21 cellular contexts compared by ENCODE assay signal in genomic region chrX:123331859-123332258, GRCh38.
"Had no signal": no experiment of that assay in that cellular context is flagged by ENCODE, and none has a peak within 500 bp of the region (broad histone marks: within the 10 kb centered on the region; RNA-seq: fewer than 3 reads in every experiment).

No MANE protein-coding gene starts in this region.

- H3K4me3 ChIP-seq: coronary artery, esophagus squamous epithelium, thoracic aorta, upper lobe of right lung had no signal

- DNase-seq: activated CD4-positive, alpha-beta T cell treated with anti-CD3 and anti-CD28 coated beads, Interleukin-2, amount 10 ng/mL, durations not matched to agents 7 days and 5 days; activated CD8-positive, alpha-beta memory T cell treated with anti-CD3 and anti-CD28 coated beads, Interleukin-2, amount 50 U/mL, for 48 hours; activated gamma-delta T cell treated with Interleukin-2 at 50 U/mL for 16 hours; activated T-cell treated with anti-CD3 and anti-CD28 coated beads, Interleukin-2, amount 50 U/mL, for 72 hours; amniotic stem cell; caudate nucleus; effector CD4-positive, alpha-beta T cell; esophagus squamous epithelium; glutamatergic neuron; kidney glomerular epithelial cell; left ventricle myocardium superior; mesenchymal stem cell; natural killer cell; stimulated activated CD4-positive, alpha-beta T cell treated with anti-CD3 and anti-CD28 coated beads, Interleukin-12 subunit alpha, Interleukin-12 subunit beta, amount 100 ng/mL, for 4 hours; stimulated activated CD4-positive, alpha-beta T cell treated with anti-CD3 and anti-CD28 coated beads, Interleukin-2, amount 100 ng/mL, for 24 hours; upper lobe of right lung had no signal

- ATAC-seq: activated T-cell treated with anti-CD3 and anti-CD28 coated beads, Interleukin-2, amount 50 U/mL, for 72 hours; left ventricle myocardium superior; natural killer cell; upper lobe of right lung had no signal

- H3K4me3 Mint-ChIP-seq: activated CD4-positive, alpha-beta T cell treated with anti-CD3 and anti-CD28 coated beads, Interleukin-2, amount 10 ng/mL, durations not matched to agents 7 days and 5 days; activated naive CD8-positive, alpha-beta T cell; activated T-cell treated with anti-CD3 and anti-CD28 coated beads, Interleukin-2, amount 50 U/mL, for 72 hours; natural killer cell had no signal

- H3K27me3 Mint-ChIP-seq: activated CD4-positive, alpha-beta T cell treated with anti-CD3 and anti-CD28 coated beads, Interleukin-2, amount 10 ng/mL, durations not matched to agents 7 days and 5 days; activated naive CD8-positive, alpha-beta T cell had no signal

- H3K36me3 Mint-ChIP-seq: activated naive CD8-positive, alpha-beta T cell; natural killer cell had no signal

- H3K4me1 Mint-ChIP-seq: activated CD4-positive, alpha-beta T cell treated with anti-CD3 and anti-CD28 coated beads, Interleukin-2, amount 10 ng/mL, durations not matched to agents 7 days and 5 days; natural killer cell had no signal

- H3K27ac Mint-ChIP-seq: activated CD4-positive, alpha-beta T cell treated with anti-CD3 and anti-CD28 coated beads, Interleukin-2, amount 10 ng/mL, durations not matched to agents 7 days and 5 days; activated naive CD8-positive, alpha-beta T cell; natural killer cell had no signal

- H3K27me3 ChIP-seq: esophagus squamous epithelium, neutrophil, upper lobe of right lung had no signal

- H3K27ac ChIP-seq: coronary artery, esophagus squamous epithelium, neutrophil, parathyroid adenoma, thoracic aorta, upper lobe of right lung had no signal

- H3K9me3 Mint-ChIP-seq: activated CD4-positive, alpha-beta T cell treated with anti-CD3 and anti-CD28 coated beads, Interleukin-2, amount 10 ng/mL, durations not matched to agents 7 days and 5 days; activated T-cell treated with anti-CD3 and anti-CD28 coated beads, Interleukin-2, amount 50 U/mL, for 72 hours; natural killer cell had no signal
